In genomic region chr14:92660571-92660970, GRCh38 we compare ENCODE assay signal across 13 cellular contexts.
A peak's percentile ranks its signal among the peaks of the same experiment; 100 is the strongest.
DNase-seq lines count a peak whose midpoint lies in the region; ATAC-seq and TF ChIP-seq lines count a peak whose summit lies in the region.
"Had no signal": no experiment of that assay in that cellular context is flagged by ENCODE, and none has a peak within 500 bp of the region (broad histone marks: within the 10 kb centered on the region; RNA-seq: fewer than 3 reads in every experiment).

No MANE protein-coding gene starts in this region.

- H3K27ac Mint-ChIP-seq in activated naive CD4-positive, alpha-beta T cell treated with anti-CD3 and anti-CD28 coated beads for 36 hours = peak overlapping the region; percentile 54
- H3K27ac Mint-ChIP-seq in activated T-helper 17 cell treated with anti-CD3 and anti-CD28 coated beads, Interleukin-2, amount 50 U/mL, for 72 hours = peak overlapping the region; percentile 93
- no peak overlapping the region for H3K27ac Mint-ChIP-seq in activated CD8-positive, alpha-beta memory T cell treated with anti-CD3 and anti-CD28 coated beads, Interleukin-2, amount 10 ng/mL, durations not matched to agents 7 days and 5 days

- H3K27me3 ChIP-seq in layer of hippocampus (ENCODE audit: control insufficient read depth, insufficient read depth, low read length) = no peaks in the 10 kb centered on the region
- no peaks in the 10 kb centered on the region for H3K27me3 ChIP-seq in stomach smooth muscle (ENCODE audit: control insufficient read depth in 1 of 2, insufficient read depth in 2 of 2, low read length in 2 of 2)
- H3K27me3 ChIP-seq: tibial artery had no signal

- no peak for TF ChIP-seq CTCF in GM13977 (IDR thresholded peaks at IDR 0.05; ENCODE audit: extremely low read depth, insufficient read depth, missing control alignments)

- CTCF ChIA-PET in activated naive CD4-positive, alpha-beta T cell treated with anti-CD3 and anti-CD28 coated beads for 36 hours (lab: Charles Lee) = interaction anchor here (1.7 kb wide), 1 partner anchor 12 kb away, joined by 4 read pairs; no protein-coding TSS in a partner anchor
- CTCF ChIA-PET in activated CD8-positive, alpha-beta memory T cell treated with anti-CD3 and anti-CD28 coated beads, Interleukin-2, amount 10 ng/mL, durations not matched to agents 7 days and 5 days (lab: Charles Lee) = no interaction called here

- H3K9ac ChIP-seq in stomach smooth muscle (ENCODE audit: low read length in 2 of 2) = no peak overlapping the region

- H3K36me3 ChIP-seq in stomach smooth muscle (ENCODE audit: control insufficient read depth in 2 of 2, insufficient read depth in 2 of 2, low read length in 2 of 2) = peaks cover 6 to 38% of the 10 kb centered on the region in 2 donors

- H3K4me3 ChIP-seq in stomach smooth muscle (ENCODE audit: low read length in 2 of 2) = no peak overlapping the region
- H3K4me3 ChIP-seq: A549, tibial artery had no signal

- no peaks in the 10 kb centered on the region for H3K9me3 ChIP-seq in stomach smooth muscle (ENCODE audit: control insufficient read depth in 2 of 2, low read length in 2 of 2)
- H3K9me3 ChIP-seq: A549, tibial artery had no signal

- peaks cover 17% of the 10 kb centered on the region for H3K4me1 ChIP-seq in stomach smooth muscle (ENCODE audit: control insufficient read depth, insufficient read depth, low read length)
- H3K4me1 ChIP-seq: A549 had no signal

- in situ Hi-C loops in GM13977 (cut with MboI; ENCODE audit: low pct_unique_long_range_greater_than_20kb, low sequenced_read_pairs, unreplicated experiment) = no loop called here

- H3K27me3 Mint-ChIP-seq in activated naive CD4-positive, alpha-beta T cell treated with anti-CD3 and anti-CD28 coated beads for 36 hours (ENCODE audit: low read depth) = no peaks in the 10 kb centered on the region
- no peaks in the 10 kb centered on the region for H3K27me3 Mint-ChIP-seq in activated T-helper 17 cell treated with anti-CD3 and anti-CD28 coated beads, Interleukin-2, amount 50 U/mL, for 72 hours
- H3K27me3 Mint-ChIP-seq in activated CD8-positive, alpha-beta memory T cell treated with anti-CD3 and anti-CD28 coated beads, Interleukin-2, amount 10 ng/mL, durations not matched to agents 7 days and 5 days = no peaks in the 10 kb centered on the region

- peaks cover 85% of the 10 kb centered on the region for H3K4me1 Mint-ChIP-seq in activated naive CD4-positive, alpha-beta T cell treated with anti-CD3 and anti-CD28 coated beads for 36 hours (ENCODE audit: low read depth)
- peaks cover 64% of the 10 kb centered on the region for H3K4me1 Mint-ChIP-seq in activated T-helper 17 cell treated with anti-CD3 and anti-CD28 coated beads, Interleukin-2, amount 50 U/mL, for 72 hours
- H3K4me1 Mint-ChIP-seq in activated CD8-positive, alpha-beta memory T cell treated with anti-CD3 and anti-CD28 coated beads, Interleukin-2, amount 10 ng/mL, durations not matched to agents 7 days and 5 days = peaks cover 17% of the 10 kb centered on the region

- H3K4me3 Mint-ChIP-seq in activated naive CD4-positive, alpha-beta T cell treated with anti-CD3 and anti-CD28 coated beads for 36 hours = no peak overlapping the region
- H3K4me3 Mint-ChIP-seq in activated T-helper 17 cell treated with anti-CD3 and anti-CD28 coated beads, Interleukin-2, amount 50 U/mL, for 72 hours = peak overlapping the region; percentile 99
- no peak overlapping the region for H3K4me3 Mint-ChIP-seq in activated CD8-positive, alpha-beta memory T cell treated with anti-CD3 and anti-CD28 coated beads, Interleukin-2, amount 10 ng/mL, durations not matched to agents 7 days and 5 days

- DNase-seq in activated naive CD4-positive, alpha-beta T cell treated with anti-CD3 and anti-CD28 coated beads for 36 hours = no peak
- no peak for DNase-seq in activated naive CD4-positive, alpha-beta T cell treated with Interleukin-2 at 50 U/mL for 16 hours
- DNase-seq in GM13977 (ENCODE audit: low spot score) (no peak), NCI-H2227 treated with DMSO at 0.1 percent for 48 hours (lab: John Stamatoyannopoulos, UW) (no peak)
- DNase-seq in activated CD8-positive, alpha-beta memory T cell treated with anti-CD3 and anti-CD28 coated beads, Interleukin-2, amount 10 ng/mL, durations not matched to agents 7 days and 5 days = no peak
- DNase-seq: amniotic stem cell, DMS153, NCI-H1436 treated with DMSO at 0.1 percent for 48 hours had no signal

- ATAC-seq in activated T-helper 17 cell treated with anti-CD3 and anti-CD28 coated beads, Interleukin-2, amount 50 U/mL, for 72 hours (replicated peaks) = no peak
- ATAC-seq in activated CD8-positive, alpha-beta memory T cell treated with anti-CD3 and anti-CD28 coated beads, Interleukin-2, amount 10 ng/mL, durations not matched to agents 7 days and 5 days = no peak
- ATAC-seq: A549 had no signal

- intact Hi-C loops in activated naive CD4-positive, alpha-beta T cell treated with anti-CD3 and anti-CD28 coated beads for 36 hours (cut with micrococcal nuclease) = no loop called here

- H3K27ac ChIP-seq in layer of hippocampus (ENCODE audit: low read depth, low read length) (peak overlapping the region; percentile 74), stomach smooth muscle (ENCODE audit: low read length) (peak overlapping the region; percentile 18)
- H3K27ac ChIP-seq: A549, tibial artery had no signal

- H3K36me3 Mint-ChIP-seq in activated naive CD4-positive, alpha-beta T cell treated with anti-CD3 and anti-CD28 coated beads for 36 hours (ENCODE audit: low read depth) = peaks cover 38% of the 10 kb centered on the region
- peaks cover 96% of the 10 kb centered on the region for H3K36me3 Mint-ChIP-seq in activated T-helper 17 cell treated with anti-CD3 and anti-CD28 coated beads, Interleukin-2, amount 50 U/mL, for 72 hours (ENCODE audit: low read depth)
- H3K36me3 Mint-ChIP-seq in activated CD8-positive, alpha-beta memory T cell treated with anti-CD3 and anti-CD28 coated beads, Interleukin-2, amount 10 ng/mL, durations not matched to agents 7 days and 5 days = peaks cover 54% of the 10 kb centered on the region

- H3K9me3 Mint-ChIP-seq in activated naive CD4-positive, alpha-beta T cell treated with anti-CD3 and anti-CD28 coated beads for 36 hours = no peaks in the 10 kb centered on the region
- H3K9me3 Mint-ChIP-seq in activated T-helper 17 cell treated with anti-CD3 and anti-CD28 coated beads, Interleukin-2, amount 50 U/mL, for 72 hours = no peaks in the 10 kb centered on the region
- no peaks in the 10 kb centered on the region for H3K9me3 Mint-ChIP-seq in activated CD8-positive, alpha-beta memory T cell treated with anti-CD3 and anti-CD28 coated beads, Interleukin-2, amount 10 ng/mL, durations not matched to agents 7 days and 5 days (ENCODE audit: low read depth)
